In genomic region chr10:80158126-80158525, GRCh38 we compare ENCODE assay signal across 2 cellular contexts.
TF ChIP-seq lines count a peak whose summit lies in the region.

No MANE protein-coding gene starts in this region.

TF ChIP-seq in SK-N-SH, 30 proteins besides CTCF, POLR2A, EP300 and RAD21 (continued from another document):
- TF ChIP-seq, protein P1, sequence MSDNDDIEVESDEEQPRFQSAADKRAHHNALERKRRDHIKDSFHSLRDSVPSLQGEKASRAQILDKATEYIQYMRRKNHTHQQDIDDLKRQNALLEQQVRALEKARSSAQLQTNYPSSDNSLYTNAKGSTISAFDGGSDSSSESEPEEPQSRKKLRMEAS (IDR thresholded peaks at IDR 0.05; ENCODE audit: low read depth), result no peak
- no peak for TF ChIP-seq NRF1 (IDR thresholded peaks at IDR 0.05; ENCODE audit: low read depth, low read length)
- TF ChIP-seq RFX5 (IDR thresholded peaks at IDR 0.05; ENCODE audit: low read length), result no peak
- TF ChIP-seq, protein P2, sequence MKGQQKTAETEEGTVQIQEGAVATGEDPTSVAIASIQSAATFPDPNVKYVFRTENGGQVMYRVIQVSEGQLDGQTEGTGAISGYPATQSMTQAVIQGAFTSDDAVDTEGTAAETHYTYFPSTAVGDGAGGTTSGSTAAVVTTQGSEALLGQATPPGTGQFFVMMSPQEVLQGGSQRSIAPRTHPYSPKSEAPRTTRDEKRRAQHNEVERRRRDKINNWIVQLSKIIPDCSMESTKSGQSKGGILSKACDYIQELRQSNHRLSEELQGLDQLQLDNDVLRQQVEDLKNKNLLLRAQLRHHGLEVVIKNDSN (IDR thresholded peaks at IDR 0.05; ENCODE audit: borderline replicate concordance, low read depth), result no peak
- TF ChIP-seq FOXM1 (IDR thresholded peaks at IDR 0.05; ENCODE audit: low read depth), result no peak
TF ChIP-seq in SK-N-SH: peak in this region for 0.

TF ChIP-seq in SK-N-SH treated with all-trans-retinoic acid at 6 μM for 48 hours, 23 proteins besides CTCF, POLR2A, EP300 and RAD21 (continued from another document):
- TF ChIP-seq, protein P3, sequence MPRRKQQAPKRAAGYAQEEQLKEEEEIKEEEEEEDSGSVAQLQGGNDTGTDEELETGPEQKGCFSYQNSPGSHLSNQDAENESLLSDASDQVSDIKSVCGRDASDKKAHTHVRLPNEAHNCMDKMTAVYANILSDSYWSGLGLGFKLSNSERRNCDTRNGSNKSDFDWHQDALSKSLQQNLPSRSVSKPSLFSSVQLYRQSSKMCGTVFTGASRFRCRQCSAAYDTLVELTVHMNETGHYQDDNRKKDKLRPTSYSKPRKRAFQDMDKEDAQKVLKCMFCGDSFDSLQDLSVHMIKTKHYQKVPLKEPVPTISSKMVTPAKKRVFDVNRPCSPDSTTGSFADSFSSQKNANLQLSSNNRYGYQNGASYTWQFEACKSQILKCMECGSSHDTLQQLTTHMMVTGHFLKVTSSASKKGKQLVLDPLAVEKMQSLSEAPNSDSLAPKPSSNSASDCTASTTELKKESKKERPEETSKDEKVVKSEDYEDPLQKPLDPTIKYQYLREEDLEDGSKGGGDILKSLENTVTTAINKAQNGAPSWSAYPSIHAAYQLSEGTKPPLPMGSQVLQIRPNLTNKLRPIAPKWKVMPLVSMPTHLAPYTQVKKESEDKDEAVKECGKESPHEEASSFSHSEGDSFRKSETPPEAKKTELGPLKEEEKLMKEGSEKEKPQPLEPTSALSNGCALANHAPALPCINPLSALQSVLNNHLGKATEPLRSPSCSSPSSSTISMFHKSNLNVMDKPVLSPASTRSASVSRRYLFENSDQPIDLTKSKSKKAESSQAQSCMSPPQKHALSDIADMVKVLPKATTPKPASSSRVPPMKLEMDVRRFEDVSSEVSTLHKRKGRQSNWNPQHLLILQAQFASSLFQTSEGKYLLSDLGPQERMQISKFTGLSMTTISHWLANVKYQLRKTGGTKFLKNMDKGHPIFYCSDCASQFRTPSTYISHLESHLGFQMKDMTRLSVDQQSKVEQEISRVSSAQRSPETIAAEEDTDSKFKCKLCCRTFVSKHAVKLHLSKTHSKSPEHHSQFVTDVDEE (CRISPR knock-in tag; IDR thresholded peaks at IDR 0.05), result no peak
- no peak for TF ChIP-seq BACH2 (CRISPR knock-in tag; IDR thresholded peaks at IDR 0.05; ENCODE audit: borderline replicate concordance)
- no peak for TF ChIP-seq CSRNP3 (CRISPR knock-in tag; IDR thresholded peaks at IDR 0.05)
- no peak for TF ChIP-seq ARNTL (CRISPR knock-in tag; IDR thresholded peaks at IDR 0.05; ENCODE audit: borderline replicate concordance, low read depth)
- no peak for TF ChIP-seq CSDC2 (CRISPR knock-in tag; IDR thresholded peaks at IDR 0.05)
- TF ChIP-seq TCF4 (CRISPR knock-in tag; IDR thresholded peaks at IDR 0.05; ENCODE audit: borderline replicate concordance), result no peak
- TF ChIP-seq PATZ1 (CRISPR knock-in tag; IDR thresholded peaks at IDR 0.05; ENCODE audit: borderline replicate concordance), result no peak
- TF ChIP-seq ZFP30 (CRISPR knock-in tag; IDR thresholded peaks at IDR 0.05), result no peak
- no peak for TF ChIP-seq GLIS3 (CRISPR knock-in tag; IDR thresholded peaks at IDR 0.05)
